ENCODE assay signal across 20 cellular contexts in genomic region chrX:121365572-121366161, GRCh38.
DNase-seq lines count a peak whose midpoint lies in the region; ATAC-seq, FAIRE-seq and TF ChIP-seq lines count a peak whose summit lies in the region.
"Had no signal": no experiment of that assay in that cellular context is flagged by ENCODE, and none has a peak within 500 bp of the region (broad histone marks: within the 10 kb centered on the region; RNA-seq: fewer than 3 reads in every experiment).

No MANE protein-coding gene starts in this region.

- CTCF ChIA-PET in K562 (lab: Yijun Ruan, JAX; ENCODE audit: low intra/inter-chr PET ratio): no interaction called here

- intact Hi-C loops in K562 (cut with micrococcal nuclease): no loop called here

- TF ChIP-seq CTCF in K562 (IDR thresholded peaks at IDR 0.05 in 2 of 3, conservative IDR thresholded peaks at IDR 0.05 in 1 of 3; ENCODE audit: insufficient read depth in 2 of 3, low read depth in 1 of 3, low read length in 3 of 3): no peak

- H3K79me2 ChIP-seq in K562 (ENCODE audit: control insufficient read depth, insufficient read depth, low read length): peaks cover 11% of the 10 kb centered on the region

- H2AFZ ChIP-seq in K562 (ENCODE audit: low read depth, low read length): no peak overlapping the region
- H2AFZ ChIP-seq: GM23248 had no signal

- no peak overlapping the region for H3K27ac Mint-ChIP-seq in T-helper 2 cell treated with Interferon-gamma antibody and Interleukin-4, amounts not matched to agents 5 μg/mL and 100 μg/mL, for 36 hours
- H3K27ac Mint-ChIP-seq: activated naive CD4-positive, alpha-beta T cell treated with anti-CD3 and anti-CD28 coated beads, Interleukin-2, amount 10 ng/mL, durations not matched to agents 7 days and 5 days had no signal

- in situ Hi-C loops in K562 (cut with MboI): no loop called here

- H3K27me3 Mint-ChIP-seq in T-helper 2 cell treated with Interferon-gamma antibody and Interleukin-4, amounts not matched to agents 5 μg/mL and 100 μg/mL, for 36 hours (ENCODE audit: low read depth): no peaks in the 10 kb centered on the region
- H3K27me3 Mint-ChIP-seq: activated naive CD4-positive, alpha-beta T cell treated with anti-CD3 and anti-CD28 coated beads, Interleukin-2, amount 10 ng/mL, durations not matched to agents 7 days and 5 days; CD4-positive, alpha-beta memory T cell; naive B cell had no signal

- ATAC-seq in HG03442 (IDR thresholded peaks at IDR 0.05; ENCODE audit: unreplicated experiment) (peak; percentile 58), K562 (no peak; the same call in 2 of the 3 replicates), HG03354 (IDR thresholded peaks at IDR 0.05; ENCODE audit: poor library complexity, severe bottlenecking, unreplicated experiment) (no peak), HG02623 (IDR thresholded peaks at IDR 0.05; ENCODE audit: unreplicated experiment) (no peak)
- ATAC-seq: pancreas had no signal

- H3K9me3 ChIP-seq in BLaER1: no peaks in the 10 kb centered on the region
- H3K9me3 ChIP-seq in K562 (replicated peaks; ENCODE audit: control insufficient read depth, insufficient read depth, low read depth, low read length): no peaks in the 10 kb centered on the region
- H3K9me3 ChIP-seq: pancreas had no signal

- H3K9ac ChIP-seq in BLaER1 (0 out of 2 replicates have a peak overlapping the region, but pooled peaks have one; percentile 45), K562 (ENCODE audit: insufficient read depth in 1 of 2, low read depth in 2 of 2, low read length in 2 of 2) (no peak overlapping the region)
- H3K9ac ChIP-seq: GM23248 had no signal

- H3K4me2 ChIP-seq in BLaER1 (peak overlapping the region; percentile 60), K562 (ENCODE audit: insufficient read depth, low read length) (peak overlapping the region; percentile 25; the same call in 1 of the 2 replicates)

- no peak for TF ChIP-seq POLR2A in K562 (conservative IDR thresholded peaks at IDR 0.05)

- peaks cover 3% of the 10 kb centered on the region for H3K9me3 Mint-ChIP-seq in T-helper 2 cell treated with Interferon-gamma antibody and Interleukin-4, amounts not matched to agents 5 μg/mL and 100 μg/mL, for 36 hours

- BruUV-seq in K562 (replicated peaks; lab: Mats Ljungman, UMichigan): no TSS peak

- H3K4me3 Mint-ChIP-seq in T-helper 2 cell treated with Interferon-gamma antibody and Interleukin-4, amounts not matched to agents 5 μg/mL and 100 μg/mL, for 36 hours: no peak overlapping the region
- H3K4me3 Mint-ChIP-seq: activated naive CD4-positive, alpha-beta T cell treated with anti-CD3 and anti-CD28 coated beads, Interleukin-2, amount 10 ng/mL, durations not matched to agents 7 days and 5 days; CD4-positive, alpha-beta memory T cell; naive B cell had no signal

- no peaks in the 10 kb centered on the region for H3K9me1 ChIP-seq in K562 (ENCODE audit: control insufficient read depth, insufficient read depth, low read length)

- H3K36me3 Mint-ChIP-seq in T-helper 2 cell treated with Interferon-gamma antibody and Interleukin-4, amounts not matched to agents 5 μg/mL and 100 μg/mL, for 36 hours (ENCODE audit: low read depth): no peaks in the 10 kb centered on the region
- H3K36me3 Mint-ChIP-seq: activated naive CD4-positive, alpha-beta T cell treated with anti-CD3 and anti-CD28 coated beads, Interleukin-2, amount 10 ng/mL, durations not matched to agents 7 days and 5 days; CD4-positive, alpha-beta memory T cell; naive B cell had no signal

- H3K4me3 ChIP-seq in BLaER1 (no peak overlapping the region), K562 (no peak overlapping the region)
- H3K4me3 ChIP-seq: GM23248, pancreas had no signal

- TF ChIP-seq EP300 in K562 (IDR thresholded peaks at IDR 0.05; ENCODE audit: low read length): no peak

- H3K4me1 ChIP-seq in BLaER1: 0 out of 2 replicates have a peak, but pooled peaks cover 10% of the 10 kb centered on the region
- no peaks in the 10 kb centered on the region; a peak in 1 of 5 replicates for H3K4me1 ChIP-seq in K562 (replicated peaks in 1 of 2; ENCODE audit: control insufficient read depth in 2 of 2, insufficient read depth in 2 of 2, low read length in 2 of 2)
- H3K4me1 ChIP-seq: pancreas had no signal

- TF ChIP-seq RAD21 in K562 (CRISPR knock-in tag; conservative IDR thresholded peaks at IDR 0.05 in 1 of 2, IDR thresholded peaks at IDR 0.05 in 1 of 2): no peak

- 25% methylated on average over 12 of the region's 13 CpGs for WGBS in K562 (ENCODE audit: insufficient coverage, low coverage, missing lambda C conversion rate)

- POLR2A ChIA-PET in K562 (lab: Yijun Ruan, JAX): no interaction called here

- peak; percentile 23 for FAIRE-seq in K562 (lab: Jason Lieb, UNC)
- FAIRE-seq: pancreas had no signal

- H3K4me1 Mint-ChIP-seq in T-helper 2 cell treated with Interferon-gamma antibody and Interleukin-4, amounts not matched to agents 5 μg/mL and 100 μg/mL, for 36 hours (ENCODE audit: low read depth): no peaks in the 10 kb centered on the region
- H3K4me1 Mint-ChIP-seq: CD4-positive, alpha-beta memory T cell; naive B cell had no signal

- DNase-seq in Daoy (ENCODE audit: low read depth): peak; percentile 9
- DNase-seq in K562 (ENCODE audit: extremely low read depth in 1 of 4, low spot score in 3 of 4): peak in 1 of 4 experiments; percentile 11
- DNase-seq in T-helper 2 cell treated with Interferon-gamma antibody and Interleukin-4, amounts not matched to agents 5 μg/mL and 100 μg/mL, for 36 hours (ENCODE audit: low spot score): no peak
- no peak for DNase-seq in inferior parietal cortex (ENCODE audit: extremely low spot score)
- DNase-seq: ACHN; activated naive CD4-positive, alpha-beta T cell treated with anti-CD3 and anti-CD28 coated beads, Interleukin-2, amount 10 ng/mL, durations not matched to agents 7 days and 5 days; activated T-cell treated with anti-CD3 and anti-CD28 coated beads for 4 hours; aorta; CD4-positive, alpha-beta memory T cell; effector CD8-positive, alpha-beta T cell; glutamatergic neuron; GM23248; KBM-7; naive B cell; NCI-H1048; pancreas had no signal

- no peaks in the 10 kb centered on the region for H3K36me3 ChIP-seq in BLaER1
- H3K36me3 ChIP-seq in K562 (ENCODE audit: control insufficient read depth, insufficient read depth, low read length): no peaks in the 10 kb centered on the region
- H3K36me3 ChIP-seq: pancreas had no signal

- H3K27ac ChIP-seq in BLaER1: peak overlapping the region; percentile 59
- H3K27ac ChIP-seq in K562 (ENCODE audit: extremely low read depth, low read depth, low read length): no peak overlapping the region
- H3K27ac ChIP-seq: GM23248, pancreas had no signal

- H3K27me3 ChIP-seq in BLaER1: no peaks in the 10 kb centered on the region
- H3K27me3 ChIP-seq in K562 (ENCODE audit: control insufficient read depth in 2 of 2, insufficient read depth in 2 of 2, low read length in 2 of 2): no peaks in the 10 kb centered on the region
- H3K27me3 ChIP-seq: pancreas had no signal

- H4K20me1 ChIP-seq in BLaER1 (no peaks in the 10 kb centered on the region), K562 (replicated peaks; ENCODE audit: control insufficient read depth, insufficient read depth, low read length) (no peaks in the 10 kb centered on the region)

TF ChIP-seq in K562, 482 proteins besides CTCF, POLR2A, EP300 and RAD21:
- no peak for TF ChIP-seq POU5F1 (IDR thresholded peaks at IDR 0.05; ENCODE audit: borderline replicate concordance, low read depth, low read length, partially characterized antibody)
- TF ChIP-seq PATZ1 (CRISPR knock-in tag; IDR thresholded peaks at IDR 0.05; ENCODE audit: borderline replicate concordance): no peak
- TF ChIP-seq TCF7L2 (IDR thresholded peaks at IDR 0.05; ENCODE audit: low read depth, low read length): no peak
- no peak for TF ChIP-seq E2F3 (CRISPR knock-in tag; IDR thresholded peaks at IDR 0.05)
- TF ChIP-seq ZNF511 (CRISPR knock-in tag; IDR thresholded peaks at IDR 0.05): no peak
- TF ChIP-seq ZBTB26 (CRISPR knock-in tag; IDR thresholded peaks at IDR 0.05): no peak
- no peak for TF ChIP-seq KDM4B (IDR thresholded peaks at IDR 0.05; ENCODE audit: borderline replicate concordance in 2 of 2, low read depth in 1 of 2)
- no peak for TF ChIP-seq ZNF24 (IDR thresholded peaks at IDR 0.05)
- no peak for TF ChIP-seq ZNF263 (CRISPR knock-in tag; IDR thresholded peaks at IDR 0.05; ENCODE audit: borderline replicate concordance)
- no peak for TF ChIP-seq ARID2 (IDR thresholded peaks at IDR 0.05)
- no peak for TF ChIP-seq ETS2 (tag; IDR thresholded peaks at IDR 0.05; ENCODE audit: borderline replicate concordance, poor library complexity, severe bottlenecking)
- TF ChIP-seq SIX5 (IDR thresholded peaks at IDR 0.05; ENCODE audit: borderline replicate concordance in 1 of 2, insufficient read depth in 1 of 2, low read depth in 1 of 2, low read length in 2 of 2): no peak
